Comparison of ENCODE assay signal across 1 cellular context in genomic region chr5:177454397-177455035, GRCh38.
TF ChIP-seq lines count a peak whose summit lies in the region.

No MANE protein-coding gene starts in this region.

TF ChIP-seq in HepG2, 621 proteins besides CTCF, POLR2A, EP300 and RAD21 (continued from another document):
- TF ChIP-seq ZNF800 (CRISPR knock-in tag; IDR thresholded peaks at IDR 0.05) (peak; percentile 89; the same call in 1 of the 2 replicates), MTERF4 (CRISPR knock-in tag; IDR thresholded peaks at IDR 0.05) (no peak), PLSCR1 (CRISPR knock-in tag; IDR thresholded peaks at IDR 0.05; ENCODE audit: borderline replicate concordance) (no peak)
